1 cellular context compared by ENCODE assay signal in the genomic region with DNA sequence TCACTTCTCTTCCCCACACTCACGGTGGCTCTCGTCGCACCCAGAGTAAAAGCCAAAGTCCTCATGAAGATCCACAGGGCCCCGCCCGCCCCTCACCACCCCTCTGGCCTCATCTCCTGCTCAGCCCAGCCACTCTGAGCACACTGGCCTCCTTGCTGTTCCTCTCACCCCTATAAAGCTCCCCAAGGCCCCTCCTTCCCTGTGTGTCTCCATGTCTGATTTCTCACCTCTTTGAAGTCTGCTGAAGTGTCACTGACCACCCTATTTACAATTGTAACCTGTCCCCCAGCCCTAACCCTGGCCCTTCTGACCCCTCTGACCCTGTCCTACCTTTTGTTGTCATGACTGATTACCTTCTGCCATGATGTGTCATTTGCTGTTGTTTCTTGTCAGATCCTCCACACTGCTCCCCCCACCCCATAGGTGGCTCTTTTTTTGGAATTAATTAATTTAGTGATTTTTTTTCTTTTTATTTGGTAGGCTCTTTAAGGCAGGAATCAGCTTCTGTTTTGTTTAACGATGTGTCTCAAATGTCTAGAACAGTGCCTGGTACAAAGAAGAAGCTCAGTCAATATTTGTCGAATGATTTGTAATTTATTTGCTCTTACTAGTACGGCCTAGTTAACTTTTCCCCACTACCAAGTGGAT.
TF ChIP-seq lines count a peak whose summit lies in the region.

No MANE protein-coding gene starts in this region.

TF ChIP-seq in H1, 55 proteins besides CTCF, POLR2A, EP300 and RAD21:
- TF ChIP-seq HDAC2 (IDR thresholded peaks at IDR 0.05; ENCODE audit: borderline replicate concordance in 1 of 2, low read depth in 2 of 2, low read length in 2 of 2) (no peak), NANOG (IDR thresholded peaks at IDR 0.05; ENCODE audit: insufficient read depth, low read depth, low read length, poor library complexity, severe bottlenecking) (no peak), TBP (IDR thresholded peaks at IDR 0.05; ENCODE audit: low read depth, low read length) (no peak), RNF2 (IDR thresholded peaks at IDR 0.05; ENCODE audit: borderline replicate concordance, low read depth, low read length, missing control alignments, poor library complexity, severe bottlenecking) (no peak), CREB1 (IDR thresholded peaks at IDR 0.05) (no peak), YY1 (IDR thresholded peaks at IDR 0.05; ENCODE audit: low read depth, low read length) (no peak), HDAC6 (IDR thresholded peaks at IDR 0.05; ENCODE audit: low read depth, low read length) (no peak), SP4 (IDR thresholded peaks at IDR 0.05; ENCODE audit: low read length) (no peak), CBX8 (IDR thresholded peaks at IDR 0.05; ENCODE audit: borderline replicate concordance, low read depth, low read length) (no peak), EGR1 (IDR thresholded peaks at IDR 0.05; ENCODE audit: borderline replicate concordance, low read depth, low read length) (no peak), JUND (IDR thresholded peaks at IDR 0.05; ENCODE audit: low read length) (no peak), TCF12 (IDR thresholded peaks at IDR 0.05; ENCODE audit: low read depth, low read length) (no peak), TAF7 (optimal IDR thresholded peaks at IDR 0.05; ENCODE audit: borderline replicate concordance, low read depth, low read length) (no peak)
